Comparison of ENCODE assay signal across 8 cellular contexts in genomic region chr6:4055420-4056041, GRCh38. TPM values are rescaled to one million over a fixed set of nuclear protein-coding genes. Genes with fewer than 3 reads are reported as not detected.
DNase-seq lines count a peak whose midpoint lies in the region; ATAC-seq, FAIRE-seq and TF ChIP-seq lines count a peak whose summit lies in the region.

No MANE protein-coding gene starts in this region.

- peaks cover 100% of the 10 kb centered on the region for H3K36me3 Mint-ChIP-seq in activated T-helper 17 cell treated with anti-CD3 and anti-CD28 coated beads, Interleukin-2, amount 50 U/mL, for 72 hours (ENCODE audit: low read depth)

- H3K4me1 Mint-ChIP-seq in activated T-helper 17 cell treated with anti-CD3 and anti-CD28 coated beads, Interleukin-2, amount 50 U/mL, for 72 hours = peaks cover 12% of the 10 kb centered on the region

- no peak for FAIRE-seq in D721Med (lab: Jason Lieb, UNC)

- H3K4me3 ChIP-seq in astrocyte of the spinal cord (ENCODE audit: low read depth, low read length) = no peak overlapping the region

- TF ChIP-seq CTCF in D721Med (IDR thresholded peaks at IDR 0.05; ENCODE audit: insufficient read depth, missing control alignments) (peak; percentile 67), LNCAP (IDR thresholded peaks at IDR 0.05) (peak; percentile 67), astrocyte of the spinal cord (IDR thresholded peaks at IDR 0.05; ENCODE audit: low read depth, low read length) (peak; percentile 69)

- H3K4me3 Mint-ChIP-seq in activated T-helper 17 cell treated with anti-CD3 and anti-CD28 coated beads, Interleukin-2, amount 50 U/mL, for 72 hours = no peak overlapping the region

- DNase-seq in D721Med (ENCODE audit: insufficient read length, low spot score) (no peak), astrocyte of the spinal cord (ENCODE audit: low read depth, low spot score) (peak; percentile 74), left colon (no peak), NK-92 (lab: John Stamatoyannopoulos, UW; ENCODE audit: unreplicated experiment) (no peak)
- no peak for DNase-seq in activated CD4-positive, CD25-positive, alpha-beta regulatory T cell treated with anti-CD3 and anti-CD28 coated beads, Interleukin-2, amount 50 U/mL, for 72 hours

- in situ Hi-C loops in astrocyte of the spinal cord (cut with HindIII; ENCODE audit: low sequenced_read_pairs) = no loop called here

- intact Hi-C loops in left colon (cut with DNase I, micrococcal nuclease) = loop anchor here in 1 of 2 donors (5.0 kb wide), 1 partner anchor 97 kb away; no protein-coding TSS in a partner anchor

- ATAC-seq in left colon = peak; percentile 84
- no peak for ATAC-seq in activated T-helper 17 cell treated with anti-CD3 and anti-CD28 coated beads, Interleukin-2, amount 50 U/mL, for 72 hours (replicated peaks)
- ATAC-seq in HG03095 (IDR thresholded peaks at IDR 0.05; ENCODE audit: unreplicated experiment) = no peak

- H3K27me3 Mint-ChIP-seq in activated T-helper 17 cell treated with anti-CD3 and anti-CD28 coated beads, Interleukin-2, amount 50 U/mL, for 72 hours = no peaks in the 10 kb centered on the region

- H3K9me3 Mint-ChIP-seq in activated T-helper 17 cell treated with anti-CD3 and anti-CD28 coated beads, Interleukin-2, amount 50 U/mL, for 72 hours = no peaks in the 10 kb centered on the region

- no peak overlapping the region for H3K27ac Mint-ChIP-seq in activated T-helper 17 cell treated with anti-CD3 and anti-CD28 coated beads, Interleukin-2, amount 50 U/mL, for 72 hours

RNA-seq across cellular contexts. Expression of gene FAM217A, which starts 23.4 kb away (rescaled TPM):
- total RNA-seq in left colon = not detected
- total RNA-seq in activated T-helper 17 cell treated with anti-CD3 and anti-CD28 coated beads, Interleukin-2, amount 50 U/mL, for 72 hours = not detected
